In the genomic region with DNA sequence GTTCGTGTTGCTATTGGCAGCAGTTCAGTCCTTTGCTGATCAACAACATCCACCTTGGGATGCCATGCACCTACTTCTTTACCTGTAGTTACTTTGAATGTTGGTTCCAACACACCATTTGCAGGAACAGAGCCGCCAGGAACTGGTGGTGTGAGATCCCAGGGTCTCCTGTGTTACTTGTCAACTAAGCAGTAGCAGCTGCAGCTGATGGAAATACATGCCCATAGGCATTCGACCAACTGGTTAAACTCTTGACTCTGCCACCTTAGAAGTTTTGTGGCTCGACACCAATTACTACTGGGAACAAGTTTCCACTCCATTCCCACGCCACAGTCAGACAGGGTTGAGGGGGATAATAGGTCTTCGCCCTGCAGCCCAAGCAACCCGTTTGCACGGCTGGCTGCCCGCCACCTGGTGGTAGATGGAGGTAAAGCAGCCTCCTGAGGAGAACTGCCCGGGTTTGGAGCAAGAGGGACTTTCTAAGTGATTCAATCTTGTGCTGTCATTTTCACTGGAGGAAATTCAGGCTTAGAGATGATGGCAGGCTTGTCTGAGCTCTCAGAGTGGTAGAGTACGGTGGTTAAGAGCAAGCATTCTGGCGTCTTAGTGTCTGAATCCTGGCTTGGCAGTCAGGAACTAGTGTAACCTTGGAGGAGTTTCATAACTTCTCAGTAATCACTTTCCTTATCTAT, we compare ENCODE assay signal across 7 cellular contexts.
DNase-seq lines count a peak whose midpoint lies in the region; ATAC-seq, FAIRE-seq and TF ChIP-seq lines count a peak whose summit lies in the region.

No MANE protein-coding gene starts in this region.

- DNase-seq in HFF-Myc (ENCODE audit: extremely low read depth, low read depth) (peak; percentile 15), NCI-H1694 (lab: John Stamatoyannopoulos, UW) (peak; percentile 41), mammary epithelial cell (peak; percentile 74), kidney (peak; percentile 89)
- peak; percentile 87 for DNase-seq in stimulated activated CD4-positive, alpha-beta T cell treated with anti-CD3 and anti-CD28 coated beads, Interleukin-1b, Interleukin-23, amount 100 ng/mL, for 48 hours

- H3K4me1 ChIP-seq in mammary epithelial cell (ENCODE audit: insufficient read depth, low read length) (peaks cover 21% of the 10 kb centered on the region), kidney (ENCODE audit: control insufficient read depth in 1 of 2, insufficient read depth in 1 of 2, low read depth in 1 of 2, low read length in 2 of 2) (no peaks in the 10 kb centered on the region)

- H3K27ac ChIP-seq in mammary epithelial cell (ENCODE audit: insufficient read depth, low read depth, low read length) (no peak overlapping the region), kidney (ENCODE audit: low read depth in 2 of 2, low read length in 2 of 2) (no peak overlapping the region)

- no peaks in the 10 kb centered on the region for H3K79me2 ChIP-seq in mammary epithelial cell (ENCODE audit: insufficient read depth, low read length)

- H3K36me3 ChIP-seq in mammary epithelial cell (ENCODE audit: insufficient read depth, low read length) (no peaks in the 10 kb centered on the region), kidney (ENCODE audit: control insufficient read depth in 1 of 2, insufficient read depth in 2 of 2, low read length in 2 of 2) (no peaks in the 10 kb centered on the region)

- in situ Hi-C loops in mammary epithelial cell (cut with MboI; ENCODE audit: low sequenced_read_pairs in 2 of 2), result loop anchor here (5.0 to 10.0 kb wide), 4 partner anchors 37 to 240 kb away; no protein-coding TSS in a partner anchor

- CTCF ChIA-PET in mammary epithelial cell (lab: Charles Lee; ENCODE audit: low non-redundant PET), result interaction anchor here (0.8 kb wide), 2 partner anchors 12 to 87 kb away, joined by 3 to 8 read pairs; no protein-coding TSS in a partner anchor

- peak overlapping the region; percentile 77 for H2AFZ ChIP-seq in mammary epithelial cell (ENCODE audit: low read depth, low read length)

- H3K27me3 ChIP-seq in mammary epithelial cell (ENCODE audit: insufficient read depth, low read length), result no peaks in the 10 kb centered on the region

- no peak overlapping the region for H3K4me3 ChIP-seq in HFF-Myc (replicated peaks; ENCODE audit: low read depth, low read length)
- no peak overlapping the region for H3K4me3 ChIP-seq in mammary epithelial cell (replicated peaks in 1 of 3; ENCODE audit: insufficient read depth in 1 of 3, low read depth in 2 of 3, low read length in 3 of 3)
- H3K4me3 ChIP-seq in kidney (ENCODE audit: low read length in 2 of 2), result no peak overlapping the region

- H3K9ac ChIP-seq in mammary epithelial cell (ENCODE audit: insufficient read depth, low read length) (no peak overlapping the region), kidney (ENCODE audit: low read length in 2 of 2) (no peak overlapping the region)

- intact Hi-C loops in mammary epithelial cell (cut with micrococcal nuclease), result loop anchor here (1.0 kb wide), 2 partner anchors 149 to 239 kb away; a partner anchor contains a TSS
- intact Hi-C loops in kidney (cut with DNase I), result loop anchor here (5.0 kb wide), 2 partner anchors 42 to 238 kb away; no protein-coding TSS in a partner anchor

- peak; percentile 80 to 90 for ATAC-seq in activated CD4-positive, CD25-positive, alpha-beta regulatory T cell treated with anti-CD3 and anti-CD28 coated beads, Interleukin-2, amount 50 U/mL, for 24 hours

- H3K9me3 ChIP-seq in mammary epithelial cell (replicated peaks; ENCODE audit: insufficient read depth, low read length) (no peaks in the 10 kb centered on the region), kidney (ENCODE audit: control insufficient read depth in 1 of 2, low read length in 2 of 2) (no peaks in the 10 kb centered on the region)

- dilution Hi-C loops in mammary epithelial cell (cut with HindIII; ENCODE audit: low sequenced_read_pairs), result no loop called here

- no peaks in the 10 kb centered on the region for H4K20me1 ChIP-seq in mammary epithelial cell (ENCODE audit: insufficient read depth, low read length)

- TF ChIP-seq CTCF in GM12873 (IDR thresholded peaks at IDR 0.05; ENCODE audit: insufficient read depth, low read depth, low read length, missing control alignments) (peak; percentile 98), HFF-Myc (IDR thresholded peaks at IDR 0.05; ENCODE audit: low read depth, low read length, missing control alignments) (peak; percentile 98), mammary epithelial cell (conservative IDR thresholded peaks at IDR 0.05 in 1 of 2, IDR thresholded peaks at IDR 0.05 in 1 of 2; ENCODE audit: extremely low read depth in 1 of 2, insufficient read depth in 1 of 2, low read depth in 1 of 2, low read length in 2 of 2) (peak; percentile 91 to 92), kidney (IDR thresholded peaks at IDR 0.05; ENCODE audit: borderline replicate concordance, extremely low read depth, insufficient read depth) (peak; percentile 96)

- peak overlapping the region; percentile 31 for H3K4me2 ChIP-seq in mammary epithelial cell (ENCODE audit: insufficient read depth, low read depth, low read length)

- no peak for FAIRE-seq in kidney (lab: Jason Lieb, UNC)

- 20% methylated on average over 10 of the region's 12 CpGs for WGBS in mammary epithelial cell (ENCODE audit: low coverage, missing lambda C conversion rate)

- BruUV-seq in mammary epithelial cell (replicated peaks; lab: Mats Ljungman, UMichigan), result no TSS peak

Comparison
In these comparisons a context has a peak if more than half of its experiments do, and no peak if none do; other contexts are left out.
1. DNase-seq: peak in every context shown above with its lines; median percentile 89 in kidney; 87 in stimulated activated CD4-positive, alpha-beta T cell treated with anti-CD3 and anti-CD28 coated beads, Interleukin-1b, Interleukin-23, amount 100 ng/mL, for 48 hours; 74 in mammary epithelial cell; 41 in NCI-H1694; 15 in HFF-Myc.